In the genomic region with DNA sequence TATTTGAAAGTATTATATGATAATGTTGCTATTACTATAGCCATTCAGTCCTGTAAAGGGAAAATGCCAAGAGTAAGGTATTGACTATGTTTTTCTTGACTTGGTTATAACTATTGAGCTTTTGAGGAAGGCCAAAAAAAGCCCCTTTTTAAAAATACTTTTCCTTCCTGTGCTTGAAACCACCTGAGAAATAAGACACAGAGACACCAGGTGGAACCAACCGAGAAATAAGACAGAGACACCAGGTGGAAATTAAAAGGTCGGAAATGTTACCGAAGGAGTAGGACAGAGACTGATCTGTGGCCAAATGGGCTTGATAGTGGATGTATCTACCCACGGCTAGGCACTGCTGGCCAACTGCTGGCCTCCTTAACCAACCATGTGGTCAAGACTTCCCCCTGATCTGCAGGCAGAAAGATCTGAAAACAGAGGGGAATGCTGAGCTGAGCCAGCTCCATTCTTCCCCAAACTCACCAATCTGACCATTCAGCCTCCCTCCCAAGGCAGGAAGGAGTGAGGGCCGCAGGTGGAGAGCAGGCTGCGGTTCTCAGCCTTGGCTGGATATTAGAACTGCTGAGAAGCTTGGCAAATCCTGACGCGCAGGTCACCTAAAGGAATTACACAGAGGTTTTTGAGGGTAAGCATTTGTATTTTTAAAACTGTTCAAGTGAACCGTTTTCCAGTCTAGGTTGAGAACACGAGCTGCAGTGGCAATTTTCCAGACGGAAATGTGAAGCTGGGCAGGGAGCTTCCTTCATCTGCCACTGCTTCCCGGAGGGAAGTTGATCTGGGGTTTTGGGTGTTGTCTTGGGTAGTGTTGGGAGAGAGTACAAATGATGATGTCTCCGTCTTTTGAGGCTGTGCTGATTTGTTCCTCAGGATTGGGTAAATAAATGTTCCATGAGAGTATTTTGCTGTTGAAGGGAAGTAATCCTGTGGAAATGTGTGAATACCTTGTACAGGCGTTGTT, we compare ENCODE assay signal across 29 cellular contexts.
"Had no signal": no experiment of that assay in that cellular context is flagged by ENCODE, and none has a peak within 500 bp of the region (broad histone marks: within the 10 kb centered on the region; RNA-seq: fewer than 3 reads in every experiment).

No MANE protein-coding gene starts in this region.

- ATAC-seq: activated CD4-positive, CD25-positive, alpha-beta regulatory T cell treated with anti-CD3 and anti-CD28 coated beads, Interleukin-2, amount 50 U/mL, for 24 hours; esophagus mucosa; foreskin keratinocyte; natural killer cell treated with Interleukin-12 subunit alpha and Interleukin-12 subunit beta and Interleukin-15 and Interleukin-18, amount 100 ng/mL, for 72 hours; sciatic nerve; stimulated activated memory B cell treated with anti-CD40 and anti-IgM and Interleukin-4, amounts not matched to agents 10 μg/mL and 1 μg/mL and 100 μg/mL, for 72 hours; T-cell; upper lobe of right lung had no signal

- H3K9me3 Mint-ChIP-seq: activated CD4-positive, alpha-beta memory T cell treated with anti-CD3 and anti-CD28 coated beads, Interleukin-2, amount 10 ng/mL, durations not matched to agents 7 days and 5 days; activated CD4-positive, alpha-beta T cell treated with anti-CD3 and anti-CD28 coated beads, Interleukin-2, amount 10 ng/mL, durations not matched to agents 24 days and 14 days; activated naive CD4-positive, alpha-beta T cell treated with anti-CD3 and anti-CD28 coated beads, Interleukin-2, amount 10 ng/mL, durations not matched to agents 7 days and 5 days; activated T-cell treated with anti-CD3 and anti-CD28 coated beads, Interleukin-2, amount 50 U/mL, for 24 hours; endodermal cell; natural killer cell treated with Interleukin-12 subunit alpha and Interleukin-12 subunit beta and Interleukin-15 and Interleukin-18, amount 100 ng/mL, for 72 hours; stimulated activated memory B cell treated with anti-CD40 and anti-IgM and Interleukin-4, amounts not matched to agents 10 μg/mL and 1 μg/mL and 100 μg/mL, for 72 hours; T-cell; T-helper 2 cell treated with Interferon-gamma antibody and Interleukin-4, amounts not matched to agents 5 μg/mL and 100 μg/mL, for 36 hours had no signal

- H3K9me3 ChIP-seq: breast epithelium, left ventricle myocardium inferior, stomach, tibial artery, upper lobe of right lung had no signal

- H3K36me3 ChIP-seq: breast epithelium, left ventricle myocardium inferior, stomach, tibial artery, upper lobe of right lung had no signal

- H3K36me3 Mint-ChIP-seq: activated naive CD4-positive, alpha-beta T cell treated with anti-CD3 and anti-CD28 coated beads, Interleukin-2, amount 10 ng/mL, durations not matched to agents 7 days and 5 days; natural killer cell treated with Interleukin-12 subunit alpha and Interleukin-12 subunit beta and Interleukin-15 and Interleukin-18, amount 100 ng/mL, for 72 hours; stimulated activated memory B cell treated with anti-CD40 and anti-IgM and Interleukin-4, amounts not matched to agents 10 μg/mL and 1 μg/mL and 100 μg/mL, for 72 hours; T-cell had no signal

- H3K27me3 ChIP-seq: breast epithelium, stomach, tibial artery, upper lobe of right lung had no signal

- DNase-seq: activated CD4-positive, alpha-beta memory T cell treated with anti-CD3 and anti-CD28 coated beads, Interleukin-2, amount 10 ng/mL, durations not matched to agents 7 days and 5 days; activated CD4-positive, alpha-beta T cell treated with anti-CD3 and anti-CD28 coated beads, Interleukin-2, amount 10 ng/mL, durations not matched to agents 24 days and 14 days; activated CD8-positive, alpha-beta memory T cell treated with anti-CD3 and anti-CD28 coated beads, Interleukin-2, amount 50 U/mL, for 48 hours; activated gamma-delta T cell; activated naive CD4-positive, alpha-beta T cell treated with anti-CD3 and anti-CD28 coated beads, Interleukin-2, amount 10 ng/mL, durations not matched to agents 7 days and 5 days; activated T-cell treated with anti-CD3 and anti-CD28 coated beads, Interleukin-2, amount 50 U/mL, for 24 hours; amniotic stem cell; central memory CD4-positive, alpha-beta T cell; foreskin keratinocyte; left ventricle myocardium inferior; retina; small intestine; stimulated activated CD4-positive, alpha-beta T cell treated with anti-CD3 and anti-CD28 coated beads, Interleukin-1b, Interleukin-23, amount 100 ng/mL, for 48 hours; stimulated activated CD4-positive, alpha-beta T cell treated with anti-CD3 and anti-CD28 coated beads, Interleukin-4, amount 100 ng/mL, for 4 hours; stimulated activated CD8-positive, alpha-beta memory T cell treated with anti-CD3 and anti-CD28 coated beads, Interleukin-4, amount 100 ng/mL, for 48 hours; stomach; T-cell; tibial artery; upper lobe of right lung had no signal

- H3K4me3 ChIP-seq: breast epithelium, left ventricle myocardium inferior, lung, stomach, tibial artery, upper lobe of right lung had no signal

- H3K4me3 Mint-ChIP-seq: activated CD4-positive, alpha-beta memory T cell treated with anti-CD3 and anti-CD28 coated beads, Interleukin-2, amount 10 ng/mL, durations not matched to agents 7 days and 5 days; activated CD4-positive, alpha-beta T cell treated with anti-CD3 and anti-CD28 coated beads, Interleukin-2, amount 10 ng/mL, durations not matched to agents 24 days and 14 days; activated naive CD4-positive, alpha-beta T cell treated with anti-CD3 and anti-CD28 coated beads, Interleukin-2, amount 10 ng/mL, durations not matched to agents 7 days and 5 days; activated T-cell treated with anti-CD3 and anti-CD28 coated beads, Interleukin-2, amount 50 U/mL, for 24 hours; endodermal cell; natural killer cell treated with Interleukin-12 subunit alpha and Interleukin-12 subunit beta and Interleukin-15 and Interleukin-18, amount 100 ng/mL, for 72 hours; stimulated activated memory B cell treated with anti-CD40 and anti-IgM and Interleukin-4, amounts not matched to agents 10 μg/mL and 1 μg/mL and 100 μg/mL, for 72 hours; T-cell; T-helper 2 cell treated with Interferon-gamma antibody and Interleukin-4, amounts not matched to agents 5 μg/mL and 100 μg/mL, for 36 hours had no signal

- H3K4me1 Mint-ChIP-seq: endodermal cell had no signal

- H3K27ac ChIP-seq: breast epithelium, foreskin keratinocyte, left ventricle myocardium inferior, stomach, tibial artery, upper lobe of right lung, VCaP had no signal

- H3K27ac Mint-ChIP-seq: activated CD4-positive, alpha-beta memory T cell treated with anti-CD3 and anti-CD28 coated beads, Interleukin-2, amount 10 ng/mL, durations not matched to agents 7 days and 5 days; activated naive CD4-positive, alpha-beta T cell treated with anti-CD3 and anti-CD28 coated beads, Interleukin-2, amount 10 ng/mL, durations not matched to agents 7 days and 5 days; activated T-cell treated with anti-CD3 and anti-CD28 coated beads, Interleukin-2, amount 50 U/mL, for 24 hours; endodermal cell; natural killer cell treated with Interleukin-12 subunit alpha and Interleukin-12 subunit beta and Interleukin-15 and Interleukin-18, amount 100 ng/mL, for 72 hours; stimulated activated memory B cell treated with anti-CD40 and anti-IgM and Interleukin-4, amounts not matched to agents 10 μg/mL and 1 μg/mL and 100 μg/mL, for 72 hours; T-cell; T-helper 2 cell treated with Interferon-gamma antibody and Interleukin-4, amounts not matched to agents 5 μg/mL and 100 μg/mL, for 36 hours had no signal

- H3K4me1 ChIP-seq: breast epithelium, foreskin keratinocyte, tibial artery, upper lobe of right lung had no signal
